2 cellular contexts compared by ENCODE assay signal in genomic region chr1:241592273-241592958, GRCh38.
TF ChIP-seq lines count a peak whose summit lies in the region.

No MANE protein-coding gene starts in this region.

TF ChIP-seq in A549, 52 proteins besides CTCF, POLR2A, EP300 and RAD21 (continued from another document):
- TF ChIP-seq, protein P1, sequence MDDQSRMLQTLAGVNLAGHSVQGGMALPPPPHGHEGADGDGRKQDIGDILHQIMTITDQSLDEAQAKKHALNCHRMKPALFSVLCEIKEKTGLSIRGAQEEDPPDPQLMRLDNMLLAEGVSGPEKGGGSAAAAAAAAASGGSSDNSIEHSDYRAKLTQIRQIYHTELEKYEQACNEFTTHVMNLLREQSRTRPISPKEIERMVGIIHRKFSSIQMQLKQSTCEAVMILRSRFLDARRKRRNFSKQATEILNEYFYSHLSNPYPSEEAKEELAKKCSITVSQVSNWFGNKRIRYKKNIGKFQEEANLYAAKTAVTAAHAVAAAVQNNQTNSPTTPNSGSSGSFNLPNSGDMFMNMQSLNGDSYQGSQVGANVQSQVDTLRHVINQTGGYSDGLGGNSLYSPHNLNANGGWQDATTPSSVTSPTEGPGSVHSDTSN (IDR thresholded peaks at IDR 0.05), result no peak
- TF ChIP-seq JUNB (IDR thresholded peaks at IDR 0.05) (peak; percentile 74), FOSL2 (IDR thresholded peaks at IDR 0.05) (peak; percentile 73), FOSL2 (CRISPR knock-in tag; IDR thresholded peaks at IDR 0.05) (peak; percentile 65), CEBPB (IDR thresholded peaks at IDR 0.05) (peak in 1 of 2 experiments; percentile 38; a peak in 1 of 4 replicates)
- TF ChIP-seq, protein P2, sequence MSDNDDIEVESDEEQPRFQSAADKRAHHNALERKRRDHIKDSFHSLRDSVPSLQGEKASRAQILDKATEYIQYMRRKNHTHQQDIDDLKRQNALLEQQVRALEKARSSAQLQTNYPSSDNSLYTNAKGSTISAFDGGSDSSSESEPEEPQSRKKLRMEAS (IDR thresholded peaks at IDR 0.05), result 0 out of 2 replicates have a peak, but pooled peaks have one; percentile 19

TF ChIP-seq in GM23338, 12 proteins besides CTCF, POLR2A, EP300 and RAD21 (continued from another document):
- TF ChIP-seq EZH2 (IDR thresholded peaks at IDR 0.05; ENCODE audit: low read depth, unreplicated experiment) (no peak), ETS1 (IDR thresholded peaks at IDR 0.05) (no peak), CREB1 (CRISPR knock-in tag; IDR thresholded peaks at IDR 0.05; ENCODE audit: low read depth) (no peak), REST (IDR thresholded peaks at IDR 0.05; ENCODE audit: unreplicated experiment) (no peak), STAT1 (IDR thresholded peaks at IDR 0.05; ENCODE audit: unreplicated experiment) (no peak), ZNF114 (CRISPR knock-in tag; IDR thresholded peaks at IDR 0.05) (no peak), NANOG (IDR thresholded peaks at IDR 0.05; ENCODE audit: borderline replicate concordance) (no peak), ZNF462 (CRISPR knock-in tag; IDR thresholded peaks at IDR 0.05) (no peak)
